Comparison of ENCODE assay signal across 12 cellular contexts in genomic region chr18:45617284-45617683, GRCh38.
DNase-seq lines count a peak whose midpoint lies in the region; ATAC-seq, FAIRE-seq and TF ChIP-seq lines count a peak whose summit lies in the region.
"Had no signal": no experiment of that assay in that cellular context is flagged by ENCODE, and none has a peak within 500 bp of the region (broad histone marks: within the 10 kb centered on the region; RNA-seq: fewer than 3 reads in every experiment).

No MANE protein-coding gene starts in this region.

- TF ChIP-seq CTCF in retinal pigment epithelial cell (conservative IDR thresholded peaks at IDR 0.05; ENCODE audit: low read depth, low read length) = no peak

- DNase-seq in EL = peak; percentile 85
- peak; percentile 59 for DNase-seq in glomerular visceral epithelial cell (ENCODE audit: extremely low spot score)
- peak; percentile 76 for DNase-seq in retinal pigment epithelial cell (ENCODE audit: low read depth)
- DNase-seq in GM19239 (ENCODE audit: insufficient read length, low spot score) = no peak
- no peak for DNase-seq in cerebellar nuclear complex (lab: John Stamatoyannopoulos, UW)
- no peak for DNase-seq in activated CD8-positive, alpha-beta memory T cell treated with anti-CD3 and anti-CD28 coated beads, Interleukin-2, amount 50 U/mL, for 48 hours
- no peak for DNase-seq in NCI-H2171 (lab: John Stamatoyannopoulos, UW)
- DNase-seq: activated effector memory CD4-positive, alpha-beta T cell treated with anti-CD3 and anti-CD28 coated beads, Interleukin-2, amount 50 U/mL, for 16 hours; Caco-2; SHP77 treated with DMSO at 0.1 percent for 48 hours; stimulated activated CD4-positive, alpha-beta T cell treated with anti-CD3 and anti-CD28 coated beads, Interleukin-4, amount 100 ng/mL, for 1 hour had no signal

- no peak overlapping the region for H3K4me3 ChIP-seq in retinal pigment epithelial cell (ENCODE audit: low read length)

- peak; percentile 93 for ATAC-seq in SK-N-SH treated with all-trans-retinoic acid at 6 μM for 48 hours

- FAIRE-seq in GM19239 (lab: Jason Lieb, UNC) = no peak

TF ChIP-seq in SK-N-SH treated with all-trans-retinoic acid at 6 μM for 48 hours, 23 proteins besides CTCF, POLR2A, EP300 and RAD21:
- no peak for TF ChIP-seq BACH2 (CRISPR knock-in tag; IDR thresholded peaks at IDR 0.05; ENCODE audit: borderline replicate concordance)
- no peak for TF ChIP-seq TOX (CRISPR knock-in tag; IDR thresholded peaks at IDR 0.05; ENCODE audit: borderline replicate concordance)
- no peak for TF ChIP-seq ARNTL (CRISPR knock-in tag; IDR thresholded peaks at IDR 0.05; ENCODE audit: borderline replicate concordance, low read depth)
- TF ChIP-seq SNAI2 (CRISPR knock-in tag; IDR thresholded peaks at IDR 0.05) = no peak
- TF ChIP-seq, protein P1, sequence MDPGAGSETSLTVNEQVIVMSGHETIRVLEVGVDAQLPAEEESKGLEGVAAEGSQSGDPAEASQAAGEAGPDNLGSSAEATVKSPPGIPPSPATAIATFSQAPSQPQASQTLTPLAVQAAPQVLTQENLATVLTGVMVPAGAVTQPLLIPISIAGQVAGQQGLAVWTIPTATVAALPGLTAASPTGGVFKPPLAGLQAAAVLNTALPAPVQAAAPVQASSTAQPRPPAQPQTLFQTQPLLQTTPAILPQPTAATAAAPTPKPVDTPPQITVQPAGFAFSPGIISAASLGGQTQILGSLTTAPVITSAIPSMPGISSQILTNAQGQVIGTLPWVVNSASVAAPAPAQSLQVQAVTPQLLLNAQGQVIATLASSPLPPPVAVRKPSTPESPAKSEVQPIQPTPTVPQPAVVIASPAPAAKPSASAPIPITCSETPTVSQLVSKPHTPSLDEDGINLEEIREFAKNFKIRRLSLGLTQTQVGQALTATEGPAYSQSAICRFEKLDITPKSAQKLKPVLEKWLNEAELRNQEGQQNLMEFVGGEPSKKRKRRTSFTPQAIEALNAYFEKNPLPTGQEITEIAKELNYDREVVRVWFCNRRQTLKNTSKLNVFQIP (CRISPR knock-in tag; IDR thresholded peaks at IDR 0.05; ENCODE audit: borderline replicate concordance, low read depth) = no peak
- TF ChIP-seq, protein P2, sequence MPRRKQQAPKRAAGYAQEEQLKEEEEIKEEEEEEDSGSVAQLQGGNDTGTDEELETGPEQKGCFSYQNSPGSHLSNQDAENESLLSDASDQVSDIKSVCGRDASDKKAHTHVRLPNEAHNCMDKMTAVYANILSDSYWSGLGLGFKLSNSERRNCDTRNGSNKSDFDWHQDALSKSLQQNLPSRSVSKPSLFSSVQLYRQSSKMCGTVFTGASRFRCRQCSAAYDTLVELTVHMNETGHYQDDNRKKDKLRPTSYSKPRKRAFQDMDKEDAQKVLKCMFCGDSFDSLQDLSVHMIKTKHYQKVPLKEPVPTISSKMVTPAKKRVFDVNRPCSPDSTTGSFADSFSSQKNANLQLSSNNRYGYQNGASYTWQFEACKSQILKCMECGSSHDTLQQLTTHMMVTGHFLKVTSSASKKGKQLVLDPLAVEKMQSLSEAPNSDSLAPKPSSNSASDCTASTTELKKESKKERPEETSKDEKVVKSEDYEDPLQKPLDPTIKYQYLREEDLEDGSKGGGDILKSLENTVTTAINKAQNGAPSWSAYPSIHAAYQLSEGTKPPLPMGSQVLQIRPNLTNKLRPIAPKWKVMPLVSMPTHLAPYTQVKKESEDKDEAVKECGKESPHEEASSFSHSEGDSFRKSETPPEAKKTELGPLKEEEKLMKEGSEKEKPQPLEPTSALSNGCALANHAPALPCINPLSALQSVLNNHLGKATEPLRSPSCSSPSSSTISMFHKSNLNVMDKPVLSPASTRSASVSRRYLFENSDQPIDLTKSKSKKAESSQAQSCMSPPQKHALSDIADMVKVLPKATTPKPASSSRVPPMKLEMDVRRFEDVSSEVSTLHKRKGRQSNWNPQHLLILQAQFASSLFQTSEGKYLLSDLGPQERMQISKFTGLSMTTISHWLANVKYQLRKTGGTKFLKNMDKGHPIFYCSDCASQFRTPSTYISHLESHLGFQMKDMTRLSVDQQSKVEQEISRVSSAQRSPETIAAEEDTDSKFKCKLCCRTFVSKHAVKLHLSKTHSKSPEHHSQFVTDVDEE (CRISPR knock-in tag; IDR thresholded peaks at IDR 0.05) = no peak
- no peak for TF ChIP-seq ZNF8 (CRISPR knock-in tag; IDR thresholded peaks at IDR 0.05)
- no peak for TF ChIP-seq ISL1 (CRISPR knock-in tag; IDR thresholded peaks at IDR 0.05)
- TF ChIP-seq RARB (CRISPR knock-in tag; IDR thresholded peaks at IDR 0.05) = no peak
- no peak for TF ChIP-seq CSDC2 (CRISPR knock-in tag; IDR thresholded peaks at IDR 0.05)
- TF ChIP-seq PPARA (CRISPR knock-in tag; IDR thresholded peaks at IDR 0.05; ENCODE audit: borderline replicate concordance) = no peak
- no peak for TF ChIP-seq ZFP30 (CRISPR knock-in tag; IDR thresholded peaks at IDR 0.05)
- TF ChIP-seq ESRRG (CRISPR knock-in tag; IDR thresholded peaks at IDR 0.05) = no peak
- no peak for TF ChIP-seq ZNF70 (CRISPR knock-in tag; IDR thresholded peaks at IDR 0.05)

Comparison
In these comparisons a context has a peak if more than half of its experiments do, and no peak if none do; other contexts are left out.
1. DNase-seq: peak in EL (single experiment), glomerular visceral epithelial cell (single experiment) and retinal pigment epithelial cell (single experiment); none in GM19239 (single experiment), cerebellar nuclear complex (0 of 2), activated CD8-positive, alpha-beta memory T cell treated with anti-CD3 and anti-CD28 coated beads, Interleukin-2, amount 50 U/mL, for 48 hours (single experiment) and NCI-H2171 (single experiment).